Comparison of ENCODE assay signal across 17 cellular contexts in genomic region chr17:30188211-30188939, GRCh38. TPM values are rescaled to one million over a fixed set of nuclear protein-coding genes. Genes with fewer than 3 reads are reported as not detected.
"Had no signal": no experiment of that assay in that cellular context is flagged by ENCODE, and none has a peak within 500 bp of the region (broad histone marks: within the 10 kb centered on the region; RNA-seq: fewer than 3 reads in every experiment).

No MANE protein-coding gene starts in this region.

- H3K4me3 ChIP-seq: colonic mucosa, sigmoid colon, upper lobe of left lung had no signal

- FAIRE-seq: astrocyte, endothelial cell of umbilical vein had no signal

- H3K27ac Mint-ChIP-seq: natural killer cell treated with Interleukin-12 subunit alpha and Interleukin-12 subunit beta and Interleukin-15 and Interleukin-18, amount 100 ng/mL, for 72 hours; stimulated activated naive B cell treated with anti-CD40 and anti-IgM and Interleukin-4, amounts not matched to agents 10 μg/mL and 1 μg/mL and 100 μg/mL, for 72 hours; T-cell had no signal

- H3K27me3 Mint-ChIP-seq: natural killer cell treated with Interleukin-12 subunit alpha and Interleukin-12 subunit beta and Interleukin-15 and Interleukin-18, amount 100 ng/mL, for 72 hours; stimulated activated naive B cell treated with anti-CD40 and anti-IgM and Interleukin-4, amounts not matched to agents 10 μg/mL and 1 μg/mL and 100 μg/mL, for 72 hours had no signal

- H3K27me3 ChIP-seq: colonic mucosa, sigmoid colon, upper lobe of left lung had no signal

- DNase-seq: activated CD4-positive, alpha-beta T cell treated with anti-CD3 and anti-CD28 coated beads for 48 hours; activated effector memory CD4-positive, alpha-beta T cell treated with anti-CD3 and anti-CD28 coated beads, Interleukin-2, amount 50 U/mL, for 16 hours; caudate nucleus; colonic mucosa; effector CD4-positive, alpha-beta T cell; hippocampal formation; left colon; nucleus accumbens; sigmoid colon; stimulated activated CD4-positive, alpha-beta T cell treated with anti-CD3 and anti-CD28 coated beads, Interleukin-2, amount 100 ng/mL, for 24 hours; stimulated activated naive B cell treated with anti-CD40 and anti-IgM and Interleukin-4, amounts not matched to agents 10 μg/mL and 1 μg/mL and 100 μg/mL, for 72 hours; T-cell; upper lobe of left lung; WERI-Rb-1 had no signal

- H3K27ac ChIP-seq: colonic mucosa, sigmoid colon, upper lobe of left lung, WERI-Rb-1 had no signal

- H3K9me3 ChIP-seq: colonic mucosa, sigmoid colon, upper lobe of left lung had no signal

- H3K4me3 Mint-ChIP-seq: natural killer cell treated with Interleukin-12 subunit alpha and Interleukin-12 subunit beta and Interleukin-15 and Interleukin-18, amount 100 ng/mL, for 72 hours; stimulated activated naive B cell treated with anti-CD40 and anti-IgM and Interleukin-4, amounts not matched to agents 10 μg/mL and 1 μg/mL and 100 μg/mL, for 72 hours; T-cell had no signal

- H3K36me3 ChIP-seq: colonic mucosa had no signal

- H3K4me1 ChIP-seq: colonic mucosa, sigmoid colon, upper lobe of left lung had no signal

- H3K9me3 Mint-ChIP-seq: natural killer cell treated with Interleukin-12 subunit alpha and Interleukin-12 subunit beta and Interleukin-15 and Interleukin-18, amount 100 ng/mL, for 72 hours; stimulated activated naive B cell treated with anti-CD40 and anti-IgM and Interleukin-4, amounts not matched to agents 10 μg/mL and 1 μg/mL and 100 μg/mL, for 72 hours; T-cell had no signal

- ATAC-seq: left colon; natural killer cell treated with Interleukin-12 subunit alpha and Interleukin-12 subunit beta and Interleukin-15 and Interleukin-18, amount 100 ng/mL, for 72 hours; stimulated activated naive B cell treated with anti-CD40 and anti-IgM and Interleukin-4, amounts not matched to agents 10 μg/mL and 1 μg/mL and 100 μg/mL, for 72 hours; T-cell had no signal

- H3K4me1 Mint-ChIP-seq: T-cell had no signal

RNA-seq across cellular contexts. Expression of gene SLC6A4, which starts 47.1 kb away (rescaled TPM):
- total RNA-seq: astrocyte, endothelial cell of umbilical vein had no signal
